Comparison of ENCODE assay signal across 27 cellular contexts in genomic region chr17:68572138-68572842, GRCh38. TPM values are rescaled to one million over a fixed set of nuclear protein-coding genes. Genes with fewer than 3 reads are reported as not detected.
DNase-seq lines count a peak whose midpoint lies in the region; TF ChIP-seq lines count a peak whose summit lies in the region.
"Had no signal": no experiment of that assay in that cellular context is flagged by ENCODE, and none has a peak within 500 bp of the region (broad histone marks: within the 10 kb centered on the region; RNA-seq: fewer than 3 reads in every experiment).

No MANE protein-coding gene starts in this region.

- no peaks in the 10 kb centered on the region for H3K36me3 Mint-ChIP-seq in neural crest cell (ENCODE audit: low read depth)
- H3K36me3 Mint-ChIP-seq: activated naive CD4-positive, alpha-beta T cell treated with anti-CD3 and anti-CD28 coated beads, Interleukin-2, amount 50 U/mL, for 72 hours had no signal

- TF ChIP-seq CTCF in fibroblast of mammary gland (conservative IDR thresholded peaks at IDR 0.05; ENCODE audit: control insufficient read depth, insufficient read depth, low read depth, low read length) (no peak), neural crest cell (conservative IDR thresholded peaks at IDR 0.05) (no peak)

- H3K9me3 Mint-ChIP-seq in neural crest cell: no peaks in the 10 kb centered on the region
- H3K9me3 Mint-ChIP-seq: activated naive CD4-positive, alpha-beta T cell treated with anti-CD3 and anti-CD28 coated beads, Interleukin-2, amount 50 U/mL, for 72 hours; activated T-helper 2 cell treated with anti-CD3 and anti-CD28 coated beads, Interferon-gamma antibody, Interleukin-2, Interleukin-4, amounts not matched to agents 10 μg/mL and 5 μg/mL and 100 μg/mL, durations not matched to agents 14 hours and 24 hours and 36 hours; nephron; stimulated activated naive B cell treated with anti-CD40 and anti-IgM and Interleukin-4, amounts not matched to agents 10 μg/mL and 1 μg/mL and 100 μg/mL, for 72 hours; T-helper 2 cell treated with Interferon-gamma antibody and Interleukin-4, amounts not matched to agents 5 μg/mL and 100 μg/mL, for 36 hours had no signal

- H3K27me3 Mint-ChIP-seq in neural crest cell (ENCODE audit: low read depth): no peaks in the 10 kb centered on the region
- H3K27me3 Mint-ChIP-seq: activated CD4-positive, alpha-beta T cell treated with anti-CD3 and anti-CD28 coated beads for 36 hours; stimulated activated naive B cell treated with anti-CD40 and anti-IgM and Interleukin-4, amounts not matched to agents 10 μg/mL and 1 μg/mL and 100 μg/mL, for 72 hours had no signal

- peak overlapping the region; percentile 19 for H3K27ac Mint-ChIP-seq in neural crest cell (ENCODE audit: unreplicated experiment)
- H3K27ac Mint-ChIP-seq: activated CD4-positive, alpha-beta T cell treated with anti-CD3 and anti-CD28 coated beads for 36 hours; activated naive CD4-positive, alpha-beta T cell treated with anti-CD3 and anti-CD28 coated beads, Interleukin-2, amount 50 U/mL, for 72 hours; activated T-helper 2 cell treated with anti-CD3 and anti-CD28 coated beads, Interferon-gamma antibody, Interleukin-2, Interleukin-4, amounts not matched to agents 10 μg/mL and 5 μg/mL and 100 μg/mL, durations not matched to agents 14 hours and 24 hours and 36 hours; nephron; stimulated activated naive B cell treated with anti-CD40 and anti-IgM and Interleukin-4, amounts not matched to agents 10 μg/mL and 1 μg/mL and 100 μg/mL, for 72 hours; T-helper 2 cell treated with Interferon-gamma antibody and Interleukin-4, amounts not matched to agents 5 μg/mL and 100 μg/mL, for 36 hours had no signal

- H3K4me1 Mint-ChIP-seq in neural crest cell: no peaks in the 10 kb centered on the region
- H3K4me1 Mint-ChIP-seq: activated CD4-positive, alpha-beta T cell treated with anti-CD3 and anti-CD28 coated beads for 36 hours; stimulated activated naive B cell treated with anti-CD40 and anti-IgM and Interleukin-4, amounts not matched to agents 10 μg/mL and 1 μg/mL and 100 μg/mL, for 72 hours had no signal

- DNase-seq in CD1c-positive myeloid dendritic cell (ENCODE audit: extremely low spot score) (peak; percentile 58), NOMO-1 treated with dmso at 0.1 percent for 144 hours (lab: John Stamatoyannopoulos, UW; ENCODE audit: unreplicated experiment) (peak; percentile 40), fibroblast of mammary gland (ENCODE audit: low read depth) (peak; percentile 57), neural crest cell (ENCODE audit: low read depth, low spot score) (no peak), NCI-H1105 (lab: John Stamatoyannopoulos, UW) (no peak), DMS 273 (lab: John Stamatoyannopoulos, UW; ENCODE audit: unreplicated experiment) (no peak)
- DNase-seq in activated naive CD4-positive, alpha-beta T cell treated with anti-CD3 and anti-CD28 coated beads, Interleukin-2, amount 50 U/mL, for 16 hours: no peak
- DNase-seq: activated CD4-positive, alpha-beta T cell treated with anti-CD3 and anti-CD28 coated beads for 36 hours; BE2C; DMS53; hippocampal formation; KG1; left cardiac atrium; MG63; NCI-H146; NCI-H2107; NCI-H446; NCI-H774; stimulated activated CD4-positive, alpha-beta T cell treated with anti-CD3 and anti-CD28 coated beads, Interleukin-15, amount 100 ng/mL, for 24 hours; stimulated activated naive B cell treated with anti-CD40 and anti-IgM and Interleukin-4, amounts not matched to agents 10 μg/mL and 1 μg/mL and 100 μg/mL, for 72 hours had no signal

- H3K4me3 ChIP-seq in fibroblast of mammary gland (ENCODE audit: control insufficient read depth, low read depth, low read length): no peak overlapping the region
- H3K4me3 ChIP-seq: MG63 had no signal

- H3K4me3 Mint-ChIP-seq in neural crest cell: no peak overlapping the region
- H3K4me3 Mint-ChIP-seq: activated CD4-positive, alpha-beta T cell treated with anti-CD3 and anti-CD28 coated beads for 36 hours; nephron; stimulated activated naive B cell treated with anti-CD40 and anti-IgM and Interleukin-4, amounts not matched to agents 10 μg/mL and 1 μg/mL and 100 μg/mL, for 72 hours; T-helper 2 cell treated with Interferon-gamma antibody and Interleukin-4, amounts not matched to agents 5 μg/mL and 100 μg/mL, for 36 hours had no signal

RNA-seq across cellular contexts. Expression of gene FAM20A, which starts 28.9 kb away (rescaled TPM):
- total RNA-seq in neural crest cell: 0.51 and 0.86 TPM in 2 replicates
- total RNA-seq: activated CD4-positive, alpha-beta T cell treated with anti-CD3 and anti-CD28 coated beads for 36 hours; activated naive CD4-positive, alpha-beta T cell treated with anti-CD3 and anti-CD28 coated beads, Interleukin-2, amount 50 U/mL, for 72 hours; activated T-helper 2 cell treated with anti-CD3 and anti-CD28 coated beads, Interferon-gamma antibody, Interleukin-2, Interleukin-4, amounts not matched to agents 10 μg/mL and 5 μg/mL and 100 μg/mL, durations not matched to agents 14 hours and 24 hours and 36 hours; chondrocyte; H4; osteocyte had no signal

Comparison
In these comparisons a context has a peak if more than half of its experiments do, and no peak if none do; other contexts are left out.
1. DNase-seq: peak in CD1c-positive myeloid dendritic cell (single experiment), NOMO-1 treated with dmso at 0.1 percent for 144 hours (single experiment) and fibroblast of mammary gland (single experiment); none in neural crest cell (single experiment), NCI-H1105 (single experiment), activated naive CD4-positive, alpha-beta T cell treated with anti-CD3 and anti-CD28 coated beads, Interleukin-2, amount 50 U/mL, for 16 hours (single experiment) and DMS 273 (single experiment).